ENCODE assay signal across 31 cellular contexts in genomic region chr5:143059355-143059754, GRCh38.
DNase-seq lines count a peak whose midpoint lies in the region; ATAC-seq and TF ChIP-seq lines count a peak whose summit lies in the region.
"Had no signal": no experiment of that assay in that cellular context is flagged by ENCODE, and none has a peak within 500 bp of the region (broad histone marks: within the 10 kb centered on the region; RNA-seq: fewer than 3 reads in every experiment).

No MANE protein-coding gene starts in this region.

- no peak overlapping the region for H3K4me3 ChIP-seq in KMS-11 (IDR thresholded peaks at IDR 0.05; ENCODE audit: insufficient read depth, low read depth, low read length)
- H3K4me3 ChIP-seq: prostate gland, sigmoid colon, vagina had no signal

- H3K27ac ChIP-seq in KMS-11 = no peak overlapping the region; the same call in 1 of the 2 replicates
- H3K27ac ChIP-seq: 22Rv1, prostate gland, RWPE1, vagina had no signal

- H2AFZ ChIP-seq in KMS-11 (ENCODE audit: low read depth) = no peak overlapping the region

- intact Hi-C loops in activated CD4-positive, alpha-beta T cell treated with anti-CD3 and anti-CD28 coated beads, Interleukin-2, amount 10 ng/mL, durations not matched to agents 24 days and 14 days (cut with micrococcal nuclease) = loop anchor here (5.0 to 10.0 kb wide), 2 partner anchors 235 to 293 kb away; no protein-coding TSS in a partner anchor
- intact Hi-C loops in activated CD4-positive, alpha-beta T cell treated with anti-CD3 and anti-CD28 coated beads for 36 hours (cut with DNase I, micrococcal nuclease) = loop anchor here (5.0 kb wide), 2 partner anchors 37 to 293 kb away; no protein-coding TSS in a partner anchor
- intact Hi-C loops in dendritic cell treated with granulocyte-macrophage colony-stimulating factor and Interleukin-4, amounts not matched to agents 40 ng/mL and 50 ng/mL, for 4 days (cut with micrococcal nuclease) = no loop called here

- peaks cover 38% of the 10 kb centered on the region for H3K36me3 Mint-ChIP-seq in activated CD4-positive, alpha-beta T cell treated with anti-CD3 and anti-CD28 coated beads, Interleukin-2, amount 10 ng/mL, durations not matched to agents 24 days and 14 days (ENCODE audit: low read depth)
- peaks cover 42% of the 10 kb centered on the region for H3K36me3 Mint-ChIP-seq in activated CD4-positive, alpha-beta T cell treated with anti-CD3 and anti-CD28 coated beads for 36 hours (ENCODE audit: low read depth)
- peaks cover 81% of the 10 kb centered on the region for H3K36me3 Mint-ChIP-seq in dendritic cell treated with granulocyte-macrophage colony-stimulating factor and Interleukin-4, amounts not matched to agents 40 ng/mL and 50 ng/mL, for 4 days (ENCODE audit: low read depth)
- H3K36me3 Mint-ChIP-seq in osteocyte (ENCODE audit: unreplicated experiment) = peaks cover 9% of the 10 kb centered on the region

- no peak overlapping the region for H3K9ac ChIP-seq in KMS-11
- H3K9ac ChIP-seq: SK-N-SH had no signal

- H3K4me2 ChIP-seq in KMS-11 = peak overlapping the region; percentile 93; the same call in 1 of the 2 replicates
- H3K4me2 ChIP-seq: SK-N-SH had no signal

- peaks cover 12% of the 10 kb centered on the region for H3K9me3 Mint-ChIP-seq in activated CD4-positive, alpha-beta T cell treated with anti-CD3 and anti-CD28 coated beads, Interleukin-2, amount 10 ng/mL, durations not matched to agents 24 days and 14 days
- H3K9me3 Mint-ChIP-seq in activated CD4-positive, alpha-beta T cell treated with anti-CD3 and anti-CD28 coated beads for 36 hours (ENCODE audit: low read depth) = no peaks in the 10 kb centered on the region
- no peaks in the 10 kb centered on the region for H3K9me3 Mint-ChIP-seq in dendritic cell treated with granulocyte-macrophage colony-stimulating factor and Interleukin-4, amounts not matched to agents 40 ng/mL and 50 ng/mL, for 4 days
- H3K9me3 Mint-ChIP-seq in osteocyte (ENCODE audit: unreplicated experiment) = no peaks in the 10 kb centered on the region
- H3K9me3 Mint-ChIP-seq: CD8-positive, alpha-beta T cell; central memory CD8-positive, alpha-beta T cell had no signal

- CTCF ChIA-PET in activated CD4-positive, alpha-beta T cell treated with anti-CD3 and anti-CD28 coated beads for 36 hours (lab: Charles Lee) = no interaction called here

- no peaks in the 10 kb centered on the region for H3K36me3 ChIP-seq in KMS-11 (ENCODE audit: insufficient read depth)
- H3K36me3 ChIP-seq: prostate gland, sigmoid colon, vagina had no signal

- no peaks in the 10 kb centered on the region for H3K27me3 ChIP-seq in KMS-11 (ENCODE audit: insufficient read depth, low read depth)
- H3K27me3 ChIP-seq: neutrophil, sigmoid colon, vagina had no signal

- H3K4me1 ChIP-seq in KMS-11 (ENCODE audit: low read depth, poor library complexity, severe bottlenecking) = peaks cover 89% of the 10 kb centered on the region
- H3K4me1 ChIP-seq: prostate gland had no signal

- no peak for DNase-seq in activated CD4-positive, alpha-beta T cell treated with anti-CD3 and anti-CD28 coated beads, Interleukin-2, amount 10 ng/mL, durations not matched to agents 24 days and 14 days
- DNase-seq in activated CD4-positive, alpha-beta T cell treated with anti-CD3 and anti-CD28 coated beads for 36 hours = no peak
- DNase-seq in osteocyte (ENCODE audit: extremely low spot score, unreplicated experiment) (no peak), NCI-H69 (lab: John Stamatoyannopoulos, UW) (no peak)
- DNase-seq in effector CD4-positive, alpha-beta T cell = no peak
- DNase-seq: activated gamma-delta T cell treated with Interleukin-2 at 50 U/mL for 16 hours; activated T-cell treated with anti-CD3 and anti-CD28 coated beads for 4 hours; CD8-positive, alpha-beta T cell; DMS 273 treated with DMSO at 0.1 percent for 48 hours; HCEC 1CT; head of caudate nucleus; KG1; left colon; NCI-H1417 treated with DMSO at 0.1 percent for 48 hours; NCI-H2081 treated with DMSO at 0.1 percent for 48 hours; NCI-H345; NCI-H774; sigmoid colon; SK-N-SH; stimulated activated CD4-positive, alpha-beta T cell treated with anti-CD3 and anti-CD28 coated beads, Interleukin-15, amount 100 ng/mL, for 24 hours; stimulated activated naive CD4-positive, alpha-beta T cell treated with Interleukin-2 at 50 U/mL for 16 hours; T-helper 17 cell had no signal

- peaks cover 48% of the 10 kb centered on the region for H3K4me1 Mint-ChIP-seq in activated CD4-positive, alpha-beta T cell treated with anti-CD3 and anti-CD28 coated beads, Interleukin-2, amount 10 ng/mL, durations not matched to agents 24 days and 14 days
- peaks cover 41% of the 10 kb centered on the region for H3K4me1 Mint-ChIP-seq in activated CD4-positive, alpha-beta T cell treated with anti-CD3 and anti-CD28 coated beads for 36 hours
- peaks cover 92% of the 10 kb centered on the region for H3K4me1 Mint-ChIP-seq in dendritic cell treated with granulocyte-macrophage colony-stimulating factor and Interleukin-4, amounts not matched to agents 40 ng/mL and 50 ng/mL, for 4 days (ENCODE audit: low read depth)
- H3K4me1 Mint-ChIP-seq in osteocyte (ENCODE audit: unreplicated experiment) = peaks cover 70% of the 10 kb centered on the region

- no peaks in the 10 kb centered on the region for H3K79me2 ChIP-seq in KMS-11 (ENCODE audit: insufficient read depth, low read depth)

- no peaks in the 10 kb centered on the region for H3K27me3 Mint-ChIP-seq in activated CD4-positive, alpha-beta T cell treated with anti-CD3 and anti-CD28 coated beads, Interleukin-2, amount 10 ng/mL, durations not matched to agents 24 days and 14 days
- H3K27me3 Mint-ChIP-seq in activated CD4-positive, alpha-beta T cell treated with anti-CD3 and anti-CD28 coated beads for 36 hours = no peaks in the 10 kb centered on the region
- H3K27me3 Mint-ChIP-seq in dendritic cell treated with granulocyte-macrophage colony-stimulating factor and Interleukin-4, amounts not matched to agents 40 ng/mL and 50 ng/mL, for 4 days = no peaks in the 10 kb centered on the region
- no peaks in the 10 kb centered on the region for H3K27me3 Mint-ChIP-seq in osteocyte (ENCODE audit: unreplicated experiment)
- H3K27me3 Mint-ChIP-seq: central memory CD8-positive, alpha-beta T cell; T-helper 17 cell had no signal

- POLR2A ChIA-PET in activated CD4-positive, alpha-beta T cell treated with anti-CD3 and anti-CD28 coated beads for 36 hours (lab: Charles Lee) = interaction anchor here (0.7 kb wide), 1 partner anchor 374 kb away, joined by 7 read pairs; no protein-coding TSS in a partner anchor

- no peak for ATAC-seq in activated CD4-positive, alpha-beta T cell treated with anti-CD3 and anti-CD28 coated beads for 36 hours
- no peak for ATAC-seq in GM18870 (IDR thresholded peaks at IDR 0.05; ENCODE audit: unreplicated experiment)
- ATAC-seq: CD8-positive, alpha-beta T cell; left colon; T-helper 17 cell had no signal

- H4K20me1 ChIP-seq in KMS-11 (ENCODE audit: insufficient read depth) = no peaks in the 10 kb centered on the region

- TF ChIP-seq CTCF in KMS-11 (conservative IDR thresholded peaks at IDR 0.05; ENCODE audit: low read depth, low read length) (no peak), osteocyte (IDR thresholded peaks at IDR 0.05) (no peak)

- H3K4me3 Mint-ChIP-seq in activated CD4-positive, alpha-beta T cell treated with anti-CD3 and anti-CD28 coated beads, Interleukin-2, amount 10 ng/mL, durations not matched to agents 24 days and 14 days = no peak overlapping the region
- no peak overlapping the region for H3K4me3 Mint-ChIP-seq in activated CD4-positive, alpha-beta T cell treated with anti-CD3 and anti-CD28 coated beads for 36 hours
- H3K4me3 Mint-ChIP-seq in dendritic cell treated with granulocyte-macrophage colony-stimulating factor and Interleukin-4, amounts not matched to agents 40 ng/mL and 50 ng/mL, for 4 days = no peak overlapping the region
- H3K4me3 Mint-ChIP-seq in osteocyte (ENCODE audit: unreplicated experiment) = no peak overlapping the region
- H3K4me3 Mint-ChIP-seq: CD8-positive, alpha-beta T cell; central memory CD8-positive, alpha-beta T cell; T-helper 17 cell had no signal

- H3K27ac Mint-ChIP-seq in activated CD4-positive, alpha-beta T cell treated with anti-CD3 and anti-CD28 coated beads, Interleukin-2, amount 10 ng/mL, durations not matched to agents 24 days and 14 days = peak overlapping the region; percentile 2
- no peak overlapping the region for H3K27ac Mint-ChIP-seq in activated CD4-positive, alpha-beta T cell treated with anti-CD3 and anti-CD28 coated beads for 36 hours
- H3K27ac Mint-ChIP-seq in dendritic cell treated with granulocyte-macrophage colony-stimulating factor and Interleukin-4, amounts not matched to agents 40 ng/mL and 50 ng/mL, for 4 days = peak overlapping the region; percentile 71
- peak overlapping the region; percentile 45 for H3K27ac Mint-ChIP-seq in osteocyte (ENCODE audit: unreplicated experiment)
- H3K27ac Mint-ChIP-seq: CD8-positive, alpha-beta T cell; T-helper 17 cell had no signal
